Comparison of ENCODE assay signal across 1 cellular context in the genomic region with DNA sequence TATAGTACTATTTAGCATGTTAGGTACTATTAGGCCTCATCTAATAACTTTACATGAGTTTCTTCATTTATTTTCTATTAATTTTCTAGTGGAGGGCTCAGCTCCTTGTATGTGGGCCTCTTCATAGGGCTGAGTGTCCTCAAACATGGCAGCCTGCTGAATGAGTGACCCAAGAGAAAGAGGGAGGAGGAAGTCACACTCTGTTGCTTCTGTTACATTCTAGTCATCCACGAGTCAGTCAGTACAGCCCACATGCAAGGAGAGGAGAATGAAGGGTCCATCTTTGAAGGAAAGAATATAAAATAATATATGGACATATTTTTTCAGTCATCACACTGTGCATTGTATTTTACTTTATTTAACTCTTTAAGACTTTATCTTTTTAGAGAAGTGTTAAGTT.
TF ChIP-seq lines count a peak whose summit lies in the region.

No MANE protein-coding gene starts in this region.

TF ChIP-seq in IMR-90, 13 proteins besides CTCF, POLR2A, EP300 and RAD21 (continued from another document):
- TF ChIP-seq, protein P1, sequence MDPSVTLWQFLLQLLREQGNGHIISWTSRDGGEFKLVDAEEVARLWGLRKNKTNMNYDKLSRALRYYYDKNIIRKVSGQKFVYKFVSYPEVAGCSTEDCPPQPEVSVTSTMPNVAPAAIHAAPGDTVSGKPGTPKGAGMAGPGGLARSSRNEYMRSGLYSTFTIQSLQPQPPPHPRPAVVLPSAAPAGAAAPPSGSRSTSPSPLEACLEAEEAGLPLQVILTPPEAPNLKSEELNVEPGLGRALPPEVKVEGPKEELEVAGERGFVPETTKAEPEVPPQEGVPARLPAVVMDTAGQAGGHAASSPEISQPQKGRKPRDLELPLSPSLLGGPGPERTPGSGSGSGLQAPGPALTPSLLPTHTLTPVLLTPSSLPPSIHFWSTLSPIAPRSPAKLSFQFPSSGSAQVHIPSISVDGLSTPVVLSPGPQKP (IDR thresholded peaks at IDR 0.05; ENCODE audit: borderline replicate concordance, low read depth, low read length): no peak
- TF ChIP-seq MXI1 (IDR thresholded peaks at IDR 0.05; ENCODE audit: borderline replicate concordance, low read depth, low read length): no peak
- no peak for TF ChIP-seq NFE2L2 (IDR thresholded peaks at IDR 0.05; ENCODE audit: low read depth, low read length)
- no peak for TF ChIP-seq MAZ (IDR thresholded peaks at IDR 0.05; ENCODE audit: borderline replicate concordance, low read depth, low read length)
- no peak for TF ChIP-seq SMC3 (IDR thresholded peaks at IDR 0.05; ENCODE audit: low read depth, low read length)
- no peak for TF ChIP-seq FOS (IDR thresholded peaks at IDR 0.05; ENCODE audit: low read depth, low read length)
- TF ChIP-seq CHD1 (IDR thresholded peaks at IDR 0.05; ENCODE audit: low read depth, low read length): no peak
